ENCODE assay signal across 17 cellular contexts in the genomic region with DNA sequence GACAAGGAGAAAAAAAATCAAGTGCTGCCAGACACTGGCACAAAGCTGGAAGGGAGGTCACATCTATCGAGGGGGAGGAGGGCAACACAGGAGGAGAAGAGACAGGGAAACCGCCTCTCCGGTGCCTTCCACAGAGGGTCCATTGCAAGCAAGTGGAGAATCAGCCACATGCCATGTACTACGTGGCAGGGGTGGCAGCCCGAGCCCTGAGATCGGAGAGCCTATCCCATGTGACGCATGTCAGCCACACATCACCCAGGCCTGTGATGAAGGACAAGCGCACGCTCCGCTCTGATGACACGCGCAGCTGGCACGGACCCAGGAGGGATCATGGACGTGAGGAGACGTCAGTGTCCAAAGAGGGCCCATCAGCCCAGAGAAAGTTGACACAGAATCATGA. TPM values are rescaled to one million over a fixed set of nuclear protein-coding genes. Genes with fewer than 3 reads are reported as not detected.
DNase-seq lines count a peak whose midpoint lies in the region; ATAC-seq and TF ChIP-seq lines count a peak whose summit lies in the region.
"Had no signal": no experiment of that assay in that cellular context is flagged by ENCODE, and none has a peak within 500 bp of the region (broad histone marks: within the 10 kb centered on the region; RNA-seq: fewer than 3 reads in every experiment).

No MANE protein-coding gene starts in this region.

- no peaks in the 10 kb centered on the region for H3K9me3 Mint-ChIP-seq in Caco-2 (ENCODE audit: unreplicated experiment)
- no peaks in the 10 kb centered on the region for H3K9me3 Mint-ChIP-seq in CD4-positive, alpha-beta memory T cell
- H3K9me3 Mint-ChIP-seq: HFFc6 had no signal

- H3K27ac ChIP-seq in coronary artery (no peak overlapping the region), psoas muscle (peak overlapping the region; percentile 90)
- H3K27ac ChIP-seq in effector memory CD4-positive, alpha-beta T cell (ENCODE audit: insufficient read depth, low read length, poor library complexity, severe bottlenecking) = no peak overlapping the region
- H3K27ac ChIP-seq in CD4-positive, alpha-beta memory T cell (ENCODE audit: low read depth, low read length) = no peak overlapping the region
- H3K27ac ChIP-seq: GM23248 had no signal

- ATAC-seq in left ventricle myocardium superior (peak; percentile 71), psoas muscle (peak; percentile 48 to 76 (median 53))
- ATAC-seq: HepG2 had no signal

- H3K36me3 Mint-ChIP-seq in Caco-2 (ENCODE audit: insufficient read depth, unreplicated experiment) = no peaks in the 10 kb centered on the region
- peaks cover 0 to 5% of the 10 kb centered on the region in 2 donors for H3K36me3 Mint-ChIP-seq in CD4-positive, alpha-beta memory T cell

- no peak for TF ChIP-seq CTCF in Caco-2 (IDR thresholded peaks at IDR 0.05; ENCODE audit: insufficient read depth in 1 of 2, low read depth in 1 of 2, low read length in 1 of 2, severe bottlenecking in 1 of 2, unreplicated experiment in 1 of 2)
- no peak for TF ChIP-seq CTCF in coronary artery (IDR thresholded peaks at IDR 0.05)
- no peak for TF ChIP-seq CTCF in psoas muscle (IDR thresholded peaks at IDR 0.05)
- TF ChIP-seq CTCF in GM10266 (IDR thresholded peaks at IDR 0.05; ENCODE audit: control insufficient read depth, insufficient read depth, low read depth, missing control alignments) = no peak

- H3K4me3 Mint-ChIP-seq in Caco-2 (ENCODE audit: unreplicated experiment) = no peak overlapping the region
- H3K4me3 Mint-ChIP-seq in CD4-positive, alpha-beta memory T cell = no peak overlapping the region
- H3K4me3 Mint-ChIP-seq: HFFc6 had no signal

- intact Hi-C loops in Caco-2 (cut with micrococcal nuclease; ENCODE audit: unreplicated experiment) (no loop called here), left ventricle myocardium superior (cut with micrococcal nuclease) (no loop called here), psoas muscle (cut with DNase I) (loop anchor here in 1 of 2 donors (5.0 kb wide), 1 partner anchor 34 kb away; no protein-coding TSS in a partner anchor)
- intact Hi-C loops in CD4-positive, alpha-beta memory T cell (cut with micrococcal nuclease) = no loop called here

- no peaks in the 10 kb centered on the region for H3K27me3 ChIP-seq in Caco-2 (replicated peaks; ENCODE audit: control insufficient read depth, insufficient read depth, low read length)
- H3K27me3 ChIP-seq in psoas muscle (ENCODE audit: insufficient read depth in 3 of 3, low read length in 2 of 3) = no peaks in the 10 kb centered on the region
- no peaks in the 10 kb centered on the region for H3K27me3 ChIP-seq in effector memory CD4-positive, alpha-beta T cell (replicated peaks; ENCODE audit: control insufficient read depth, insufficient read depth, low read length, poor library complexity, severe bottlenecking)
- H3K27me3 ChIP-seq in CD4-positive, alpha-beta memory T cell (ENCODE audit: insufficient read depth, low read length) = no peaks in the 10 kb centered on the region

- H3K27me3 Mint-ChIP-seq in Caco-2 (ENCODE audit: insufficient read depth, unreplicated experiment) = no peaks in the 10 kb centered on the region
- H3K27me3 Mint-ChIP-seq in CD4-positive, alpha-beta memory T cell = no peaks in the 10 kb centered on the region

- no TSS peak for BruUV-seq in Caco-2 (replicated peaks; lab: Mats Ljungman, UMichigan)

- peaks cover 20% of the 10 kb centered on the region for H3K4me1 Mint-ChIP-seq in Caco-2 (ENCODE audit: low read depth, unreplicated experiment)
- H3K4me1 Mint-ChIP-seq in CD4-positive, alpha-beta memory T cell = peaks cover 12 to 30% (median 21%) of the 10 kb centered on the region in 4 donors

- H3K4me3 ChIP-seq in Caco-2 (ENCODE audit: low read depth, low read length) = no peak overlapping the region
- H3K4me3 ChIP-seq in coronary artery = no peak overlapping the region
- H3K4me3 ChIP-seq in psoas muscle = no peak overlapping the region
- no peak overlapping the region for H3K4me3 ChIP-seq in effector memory CD4-positive, alpha-beta T cell (ENCODE audit: insufficient read depth, low read depth, low read length, poor library complexity, severe bottlenecking)
- no peak overlapping the region for H3K4me3 ChIP-seq in CD4-positive, alpha-beta memory T cell (ENCODE audit: low read length in 2 of 2)
- H3K4me3 ChIP-seq: GM23248 had no signal

- DNase-seq in Caco-2 (no peak), coronary artery (ENCODE audit: low spot score) (peak; percentile 68), left ventricle myocardium superior (peak; percentile 83), psoas muscle (peak; percentile 79 to 86), GM10266 (ENCODE audit: extremely low spot score) (no peak), activated gamma-delta T cell treated with Interleukin-2 at 50 U/mL for 16 hours (no peak)
- no peak for DNase-seq in effector memory CD4-positive, alpha-beta T cell
- DNase-seq in CD4-positive, alpha-beta memory T cell = no peak
- DNase-seq: C1 segment of cervical spinal cord, DMS53, GM23248, HFFc6, KG1, NCI-H1417 treated with DMSO at 0.1 percent for 48 hours, NCI-H1930, NCI-H69 had no signal

- H3K9me3 ChIP-seq in Caco-2 (no peaks in the 10 kb centered on the region), psoas muscle (no peaks in the 10 kb centered on the region)
- no peaks in the 10 kb centered on the region for H3K9me3 ChIP-seq in effector memory CD4-positive, alpha-beta T cell (ENCODE audit: control insufficient read depth, low read length)
- no peaks in the 10 kb centered on the region for H3K9me3 ChIP-seq in CD4-positive, alpha-beta memory T cell (ENCODE audit: control insufficient read depth in 1 of 2, low read length in 2 of 2)

- peaks cover 13% of the 10 kb centered on the region for H3K4me1 ChIP-seq in Caco-2
- peaks cover 65% of the 10 kb centered on the region for H3K4me1 ChIP-seq in psoas muscle
- H3K4me1 ChIP-seq in effector memory CD4-positive, alpha-beta T cell (ENCODE audit: control insufficient read depth, insufficient read depth, low read length, poor library complexity, severe bottlenecking) = peaks cover 6% of the 10 kb centered on the region
- peaks cover 18% of the 10 kb centered on the region for H3K4me1 ChIP-seq in CD4-positive, alpha-beta memory T cell (ENCODE audit: insufficient read depth, low read length)

- CTCF ChIA-PET in Caco-2 (lab: Charles Lee) = no interaction called here
- CTCF ChIA-PET in CD4-positive, alpha-beta memory T cell (lab: Charles Lee; ENCODE audit: partially characterized antibody) = interaction anchor here (0.8 to 1.9 kb wide), 2 partner anchors 10 to 168 kb away, joined by 3 to 4 read pairs; no protein-coding TSS in a partner anchor

- no peaks in the 10 kb centered on the region for H3K36me3 ChIP-seq in Caco-2 (ENCODE audit: control insufficient read depth, insufficient read depth, low read length)
- H3K36me3 ChIP-seq in psoas muscle (ENCODE audit: insufficient read depth in 1 of 2, low read depth in 1 of 2) = no peaks in the 10 kb centered on the region
- H3K36me3 ChIP-seq in effector memory CD4-positive, alpha-beta T cell (ENCODE audit: control insufficient read depth, insufficient read depth, low read length) = no peaks in the 10 kb centered on the region
- no peaks in the 10 kb centered on the region for H3K36me3 ChIP-seq in CD4-positive, alpha-beta memory T cell (ENCODE audit: insufficient read depth, low read length)

- peak overlapping the region; percentile 43 for H3K27ac Mint-ChIP-seq in Caco-2 (ENCODE audit: unreplicated experiment)
- no peak overlapping the region for H3K27ac Mint-ChIP-seq in CD4-positive, alpha-beta memory T cell
- H3K27ac Mint-ChIP-seq: HFFc6 had no signal

- POLR2A ChIA-PET in Caco-2 (lab: Charles Lee) = no interaction called here
- POLR2A ChIA-PET in CD4-positive, alpha-beta memory T cell (lab: Charles Lee; ENCODE audit: partially characterized antibody) = no interaction called here

- 75 to 81% (median 75%) methylated on average over 15 of the region's 15 CpGs for WGBS in psoas muscle, 3 donors

RNA-seq across cellular contexts. Expression of gene ADCY9, which starts 30.1 kb away (rescaled TPM):
- total RNA-seq in Caco-2 (2022) = 11.5 and 12.6 TPM in 2 replicates
- total RNA-seq in left ventricle myocardium superior = 53.5 TPM
- 10 to 100 TPM; 43.6 to 77.8 (median 51.9) TPM for total RNA-seq in psoas muscle
- polyA plus RNA-seq in psoas muscle = 100 to 1,000 TPM in 1 of 3 donors, 10 to 100 TPM in 1, 1 to 10 TPM in 1; 9.0 to 134 (median 32.8) TPM
- 1 to 10 TPM; 7.8 to 8.1 TPM for total RNA-seq in CD4-positive, alpha-beta memory T cell
- 1 to 10 TPM in 1 of 2 donors, under 1 TPM in 1; 0.26 to 1.3 TPM for polyA plus RNA-seq in CD4-positive, alpha-beta memory T cell

Comparison
In these comparisons a context has a peak if more than half of its experiments do, and no peak if none do; other contexts are left out.
1. DNase-seq: peak in coronary artery (single experiment), left ventricle myocardium superior (single experiment) and psoas muscle (2 of 2); none in Caco-2 (0 of 2), GM10266 (single experiment), activated gamma-delta T cell treated with Interleukin-2 at 50 U/mL for 16 hours (single experiment), effector memory CD4-positive, alpha-beta T cell (0 of 3) and CD4-positive, alpha-beta memory T cell (0 of 5).